8 cellular contexts compared by ENCODE assay signal in genomic region chr9:91193658-91194391, GRCh38.
DNase-seq lines count a peak whose midpoint lies in the region; ATAC-seq and TF ChIP-seq lines count a peak whose summit lies in the region.

No MANE protein-coding gene starts in this region.

- ATAC-seq in GM18519 (IDR thresholded peaks at IDR 0.05; ENCODE audit: low FRiP score, unreplicated experiment), result peak; percentile 42
- ATAC-seq in HG03108 (IDR thresholded peaks at IDR 0.05; ENCODE audit: unreplicated experiment), result peak; percentile 45

- H3K27ac ChIP-seq in 22Rv1 (peak overlapping the region; percentile 74), mucosa of rectum (ENCODE audit: low read depth in 2 of 2, low read length in 2 of 2) (peak overlapping the region; percentile 99)

- H3K4me3 ChIP-seq in NT2/D1 (ENCODE audit: insufficient read length, low read depth) (peak overlapping the region; percentile 35), epithelial cell of proximal tubule (ENCODE audit: low read depth, low read length) (peak overlapping the region; percentile 37), mucosa of rectum (ENCODE audit: low read length in 2 of 2) (peak overlapping the region; percentile 75 to 77)

- H3K9ac ChIP-seq in NT2/D1 (ENCODE audit: insufficient read length, low read depth) (peak overlapping the region; percentile 72), mucosa of rectum (ENCODE audit: low read depth in 1 of 2, low read length in 2 of 2) (peak overlapping the region; percentile 94 to 95)

- TF ChIP-seq CTCF in 22Rv1 (IDR thresholded peaks at IDR 0.05), result peak; percentile 27; the same call in 1 of the 2 replicates
- TF ChIP-seq CTCF in epithelial cell of proximal tubule (conservative IDR thresholded peaks at IDR 0.05; ENCODE audit: low read depth, low read length), result no peak

- H3K4me1 ChIP-seq in NT2/D1 (ENCODE audit: insufficient read depth, insufficient read length) (peaks cover 7% of the 10 kb centered on the region), mucosa of rectum (ENCODE audit: control insufficient read depth in 2 of 2, insufficient read depth in 2 of 2, low read length in 2 of 2) (peaks cover 55 to 63% of the 10 kb centered on the region in 2 donors)

- H3K36me3 ChIP-seq in NT2/D1 (ENCODE audit: insufficient read depth, insufficient read length, low read length) (no peaks in the 10 kb centered on the region), mucosa of rectum (ENCODE audit: control insufficient read depth in 2 of 2, insufficient read depth in 2 of 2, low read length in 2 of 2) (no peaks in the 10 kb centered on the region)

- DNase-seq in NT2/D1 (ENCODE audit: low read depth, low spot score) (peak; percentile 67), activated T-cell treated with anti-CD3 and anti-CD28 coated beads for 4 hours (peak; percentile 46), epithelial cell of proximal tubule (ENCODE audit: low read depth) (no peak)
- peak; percentile 82 for DNase-seq in stimulated activated CD8-positive, alpha-beta memory T cell treated with anti-CD3 and anti-CD28 coated beads, Interleukin-4, amount 100 ng/mL, for 24 hours (ENCODE audit: low read depth)

- H3K27me3 ChIP-seq in NT2/D1 (ENCODE audit: insufficient read depth, insufficient read length), result peaks cover 18% of the 10 kb centered on the region
- no peaks in the 10 kb centered on the region for H3K27me3 ChIP-seq in mucosa of rectum (ENCODE audit: control insufficient read depth in 2 of 2, insufficient read depth in 2 of 2, low read length in 2 of 2)

- H3K9me3 ChIP-seq in NT2/D1 (ENCODE audit: insufficient read depth, low read length) (0 out of 2 replicates have a peak, but pooled peaks cover 3% of the 10 kb centered on the region), mucosa of rectum (ENCODE audit: control insufficient read depth in 2 of 2, low read length in 2 of 2) (no peaks in the 10 kb centered on the region)
